In genomic region chr1:32612189-32612881, GRCh38 we compare ENCODE assay signal across 8 cellular contexts. TPM values are rescaled to one million over a fixed set of nuclear protein-coding genes. Genes with fewer than 3 reads are reported as not detected.
DNase-seq lines count a peak whose midpoint lies in the region; ATAC-seq, FAIRE-seq and TF ChIP-seq lines count a peak whose summit lies in the region.

No MANE protein-coding gene starts in this region.

- H2BK5ac ChIP-seq in mesenchymal stem cell (ENCODE audit: low read depth, low read length, poor library complexity, severe bottlenecking): no peak overlapping the region

- dilution Hi-C loops in endothelial cell of umbilical vein (cut with MboI; ENCODE audit: extremely low pct_ligation_motif_present, low sequenced_read_pairs): no loop called here

- TSS peak; percentile 78 for BruUV-seq in endothelial cell of umbilical vein (replicated peaks; lab: Mats Ljungman, UMichigan)

- H4K91ac ChIP-seq in mesenchymal stem cell (ENCODE audit: low read length): no peak overlapping the region

- H3K4ac ChIP-seq in mesenchymal stem cell (ENCODE audit: low read depth in 1 of 2, low read length in 2 of 2): no peak overlapping the region

- H3K4me2 ChIP-seq in endothelial cell of umbilical vein (ENCODE audit: insufficient read depth, low read length) (peak overlapping the region; percentile 56), mesenchymal stem cell (ENCODE audit: low read length, poor library complexity, severe bottlenecking) (peak overlapping the region; percentile 56)

- H3K14ac ChIP-seq in mesenchymal stem cell (ENCODE audit: low read length in 2 of 2): no peak overlapping the region

- H3K36me3 ChIP-seq in endothelial cell of umbilical vein (ENCODE audit: control insufficient read depth in 2 of 2, extremely low read depth in 1 of 2, insufficient read depth in 2 of 2, low read length in 2 of 2) (no peaks in the 10 kb centered on the region), mesenchymal stem cell (ENCODE audit: control insufficient read depth in 1 of 2, insufficient read depth in 2 of 2, low read depth in 1 of 2, low read length in 2 of 2) (peaks cover 0 to 2% of the 10 kb centered on the region in 2 experiments)

- H2AK5ac ChIP-seq in mesenchymal stem cell (ENCODE audit: low read length, severe bottlenecking): no peak overlapping the region

- H3K4me1 ChIP-seq in endothelial cell of umbilical vein (ENCODE audit: control insufficient read depth, extremely low read depth, insufficient read depth, low read length): no peaks in the 10 kb centered on the region
- peaks cover 4% of the 10 kb centered on the region for H3K4me1 ChIP-seq in mesenchymal stem cell (ENCODE audit: control insufficient read depth, insufficient read depth, low read depth, low read length)

- peak overlapping the region; percentile 93 for H4K8ac ChIP-seq in mesenchymal stem cell (ENCODE audit: low read length)

- H3K27ac ChIP-seq in endothelial cell of umbilical vein (ENCODE audit: insufficient read depth, low read depth, low read length) (peak overlapping the region; percentile 29), mesenchymal stem cell (ENCODE audit: low read length, poor library complexity, severe bottlenecking) (no peak overlapping the region)

- no peak overlapping the region for H2BK12ac ChIP-seq in mesenchymal stem cell (ENCODE audit: low read length in 2 of 2)

- no peak overlapping the region for H2BK120ac ChIP-seq in mesenchymal stem cell (ENCODE audit: low read depth, low read length)

- H3K9ac ChIP-seq in endothelial cell of umbilical vein (replicated peaks; ENCODE audit: extremely low read depth, insufficient read depth, low read length) (peak overlapping the region; percentile 50), mesenchymal stem cell (ENCODE audit: low read length) (peak overlapping the region; percentile 73)

- POLR2A ChIA-PET in endothelial cell of umbilical vein (lab: Charles Lee): no interaction called here

- no peaks in the 10 kb centered on the region for H4K20me1 ChIP-seq in endothelial cell of umbilical vein (replicated peaks; ENCODE audit: control insufficient read depth, extremely low read depth, insufficient read depth, low read length)

- TF ChIP-seq POLR2A in endothelial cell of umbilical vein (IDR thresholded peaks at IDR 0.05; ENCODE audit: low read depth, low read length): peak; percentile 90

- no peaks in the 10 kb centered on the region for H3K27me3 ChIP-seq in endothelial cell of umbilical vein (ENCODE audit: control insufficient read depth in 2 of 2, insufficient read depth in 2 of 2, low read length in 2 of 2)
- no peaks in the 10 kb centered on the region for H3K27me3 ChIP-seq in mesenchymal stem cell (ENCODE audit: control insufficient read depth in 1 of 2, insufficient read depth in 1 of 2, low read length in 2 of 2)

- no peaks in the 10 kb centered on the region for H3K79me2 ChIP-seq in endothelial cell of umbilical vein (ENCODE audit: control insufficient read depth, insufficient read depth, low read length)

- H2BK15ac ChIP-seq in mesenchymal stem cell (ENCODE audit: low read depth, poor library complexity, severe bottlenecking): no peak overlapping the region

- CTCF ChIA-PET in endothelial cell of umbilical vein (lab: Charles Lee): interaction anchor here (0.7 to 2.6 kb wide), 2 partner anchors 10 to 92 kb away, joined by 3 to 8 read pairs; no protein-coding TSS in a partner anchor

- H2AFZ ChIP-seq in endothelial cell of umbilical vein (ENCODE audit: low read depth, low read length) (peak overlapping the region; percentile 73), mesenchymal stem cell (ENCODE audit: low read depth, low read length) (peak overlapping the region; percentile 91)

- intact Hi-C loops in endothelial cell of umbilical vein (cut with micrococcal nuclease): loop anchor here (2.0 kb wide), 2 partner anchors 38 to 164 kb away; partner anchors contain the start of genes RBBP4 and ZBTB8OS

- 15% methylated on average over 35 of the region's 35 CpGs for WGBS in mesenchymal stem cell

- peak; percentile 94 for FAIRE-seq in endothelial cell of umbilical vein (lab: Jason Lieb, UNC)

- H3K9me1 ChIP-seq in endothelial cell of umbilical vein (replicated peaks; ENCODE audit: control insufficient read depth, extremely low read depth, insufficient read depth, low read length): no peaks in the 10 kb centered on the region

- H3K4me3 ChIP-seq in endothelial cell of umbilical vein (replicated peaks in 1 of 3; ENCODE audit: insufficient read depth in 1 of 3, low read depth in 1 of 3, low read length in 3 of 3): peak overlapping the region; percentile 9 to 48 (median 44)
- peak overlapping the region; percentile 18 to 83 for H3K4me3 ChIP-seq in mesenchymal stem cell (ENCODE audit: insufficient read depth in 1 of 2, low read depth in 1 of 2, low read length in 2 of 2)

- TF ChIP-seq CTCF in endothelial cell of umbilical vein (IDR thresholded peaks at IDR 0.05; ENCODE audit: extremely low read depth in 1 of 2, insufficient read depth in 1 of 2, low read depth in 1 of 2, low read length in 2 of 2): peak in 1 of 2 donors; percentile 56

- H3K18ac ChIP-seq in mesenchymal stem cell (ENCODE audit: low read depth in 1 of 2, low read length in 2 of 2): peak overlapping the region in 1 of 2 experiments; percentile 73

- peaks cover 3% of the 10 kb centered on the region for H3K79me1 ChIP-seq in mesenchymal stem cell (replicated peaks; ENCODE audit: low read length, poor library complexity, severe bottlenecking)

- H3K9me3 ChIP-seq in endothelial cell of umbilical vein (replicated peaks; ENCODE audit: control insufficient read depth, insufficient read depth, low read length) (no peaks in the 10 kb centered on the region), mesenchymal stem cell (ENCODE audit: control insufficient read depth, low read length) (no peaks in the 10 kb centered on the region)

- H3K23ac ChIP-seq in mesenchymal stem cell (ENCODE audit: low read length in 2 of 2): no peak overlapping the region

- peak; percentile 72 for ATAC-seq in HG02623 (IDR thresholded peaks at IDR 0.05; ENCODE audit: unreplicated experiment)
- ATAC-seq in HG03521 (IDR thresholded peaks at IDR 0.05; ENCODE audit: unreplicated experiment): no peak

- DNase-seq in ELR (ENCODE audit: low read depth) (peak; percentile 89), NCI-H2227 (lab: John Stamatoyannopoulos, UW; ENCODE audit: unreplicated experiment) (peak; percentile 92), endothelial cell of umbilical vein (ENCODE audit: low read depth, low spot score) (peak; percentile 86), mesenchymal stem cell (peak; percentile 80)
- peak; percentile 73 for DNase-seq in activated CD8-positive, alpha-beta memory T cell treated with anti-CD3 and anti-CD28 coated beads for 24 hours
- peak; percentile 10 for DNase-seq in stimulated activated CD8-positive, alpha-beta memory T cell treated with anti-CD3 and anti-CD28 coated beads, Interleukin-12 subunit alpha, Interleukin-12 subunit beta, amount 100 ng/mL, for 4 hours (ENCODE audit: low read depth)

TF ChIP-seq in endothelial cell of umbilical vein, 7 proteins besides CTCF, POLR2A, EP300 and RAD21:
- TF ChIP-seq MYC (IDR thresholded peaks at IDR 0.05; ENCODE audit: low read depth, low read length): no peak
- peak; percentile 80 for TF ChIP-seq POLR2AphosphoS5 (IDR thresholded peaks at IDR 0.05; ENCODE audit: insufficient read depth, low read depth, low read length)
- no peak for TF ChIP-seq FOS (IDR thresholded peaks at IDR 0.05; ENCODE audit: borderline replicate concordance, insufficient read depth, low read length)
- TF ChIP-seq JUN (IDR thresholded peaks at IDR 0.05; ENCODE audit: borderline replicate concordance, insufficient read depth, insufficient read length, low read depth): no peak
- peak; percentile 36 for TF ChIP-seq GATA2 (IDR thresholded peaks at IDR 0.05; ENCODE audit: insufficient read depth, insufficient read length, low read depth, low read length)

RNA-seq across cellular contexts. Expression of gene ZBTB8OS, which starts 38.0 kb away (rescaled TPM):
- total RNA-seq in endothelial cell of umbilical vein: 38.0 and 41.9 TPM in 2 replicates
- 28.0 and 28.3 TPM in 2 replicates for polyA plus RNA-seq in endothelial cell of umbilical vein
- 47.1 and 48.3 TPM in 2 replicates for polyA plus RNA-seq in endothelial cell of umbilical vein (2011; cell fraction: cytosol; rRNA removed)
- polyA plus RNA-seq in endothelial cell of umbilical vein (2011; cell fraction: nucleus; rRNA removed): 24.6 and 30.0 TPM in 2 replicates
- polyA plus RNA-seq in endothelial cell of umbilical vein (2012): 44.6 and 64.5 TPM in 2 replicates
- 13.8 and 15.2 TPM in 2 replicates for polyA minus RNA-seq in endothelial cell of umbilical vein
- polyA minus RNA-seq in endothelial cell of umbilical vein (2011; cell fraction: cytosol; rRNA and poly(A)+ RNA removed): 7.1 TPM
- polyA minus RNA-seq in endothelial cell of umbilical vein (2011; cell fraction: nucleus; rRNA and poly(A)+ RNA removed): 7.0 and 13.4 TPM in 2 replicates
- 68.5 TPM for polyA plus RNA-seq in mesenchymal stem cell (2013, experiment 1 of 2)
- 65.5 TPM for polyA plus RNA-seq in mesenchymal stem cell (2013, experiment 2 of 2)

RNA-seq across cellular contexts. Expression of gene RBBP4, which starts 38.7 kb away (rescaled TPM):
- total RNA-seq in endothelial cell of umbilical vein: 228 and 241 TPM in 2 replicates
- polyA plus RNA-seq in endothelial cell of umbilical vein: 64.8 and 84.9 TPM in 2 replicates
- 120 and 127 TPM in 2 replicates for polyA plus RNA-seq in endothelial cell of umbilical vein (2011; cell fraction: cytosol; rRNA removed)
- 161 and 166 TPM in 2 replicates for polyA plus RNA-seq in endothelial cell of umbilical vein (2011; cell fraction: nucleus; rRNA removed)
- 157 and 169 TPM in 2 replicates for polyA plus RNA-seq in endothelial cell of umbilical vein (2012)
- polyA minus RNA-seq in endothelial cell of umbilical vein: 152 and 153 TPM in 2 replicates
- polyA minus RNA-seq in endothelial cell of umbilical vein (2011; cell fraction: cytosol; rRNA and poly(A)+ RNA removed): 91.4 TPM
- polyA minus RNA-seq in endothelial cell of umbilical vein (2011; cell fraction: nucleus; rRNA and poly(A)+ RNA removed): 112 and 151 TPM in 2 replicates
- polyA plus RNA-seq in mesenchymal stem cell (2013, experiment 1 of 2): 84.2 TPM
- polyA plus RNA-seq in mesenchymal stem cell (2013, experiment 2 of 2): 85.6 TPM

Comparison
In these comparisons a context has a peak if more than half of its experiments do, and no peak if none do; other contexts are left out.
1. DNase-seq: peak in every context shown above with its lines; median percentile 92 in NCI-H2227; 89 in ELR; 86 in endothelial cell of umbilical vein; 80 in mesenchymal stem cell; 73 in activated CD8-positive, alpha-beta memory T cell treated with anti-CD3 and anti-CD28 coated beads for 24 hours; 10 in stimulated activated CD8-positive, alpha-beta memory T cell treated with anti-CD3 and anti-CD28 coated beads, Interleukin-12 subunit alpha, Interleukin-12 subunit beta, amount 100 ng/mL, for 4 hours.